21 cellular contexts compared by ENCODE assay signal in genomic region chr1:107649023-107649422, GRCh38.
DNase-seq lines count a peak whose midpoint lies in the region; ATAC-seq, FAIRE-seq and TF ChIP-seq lines count a peak whose summit lies in the region.
"Had no signal": no experiment of that assay in that cellular context is flagged by ENCODE, and none has a peak within 500 bp of the region (broad histone marks: within the 10 kb centered on the region; RNA-seq: fewer than 3 reads in every experiment).

No MANE protein-coding gene starts in this region.

- peak overlapping the region in 2 of 3 experiments; percentile 61 to 70 for H3K27ac Mint-ChIP-seq in nephron
- H3K27ac Mint-ChIP-seq in stimulated activated naive CD8-positive, alpha-beta T cell treated with anti-CD3 and anti-CD28 coated beads, Interleukin-15, amount 100 ng/mL, for 72 hours, result no peak overlapping the region
- H3K27ac Mint-ChIP-seq: activated CD4-positive, alpha-beta T cell treated with anti-CD3 and anti-CD28 coated beads for 36 hours; activated naive CD4-positive, alpha-beta T cell treated with anti-CD3 and anti-CD28 coated beads, Interleukin-2, amount 50 U/mL, for 72 hours; activated T-helper 1 cell treated with anti-CD3 and anti-CD28 coated beads, Interleukin-12 subunit alpha, Interleukin-12 subunit beta, Interleukin-2, Interleukin-4 antibody, amounts not matched to agents 30 ng/mL and 10 ng/mL and 1 ng/mL, durations not matched to agents 14 hours and 24 hours and 36 hours had no signal

- H3K36me3 ChIP-seq in RWPE2 (ENCODE audit: low read depth), result no peaks in the 10 kb centered on the region
- no peaks in the 10 kb centered on the region for H3K36me3 ChIP-seq in HepG2 (replicated peaks in 1 of 2; ENCODE audit: control insufficient read depth in 1 of 2, insufficient read depth in 2 of 2, low read length in 2 of 2)
- H3K36me3 ChIP-seq: gastrocnemius medialis, HAP-1, left ventricle myocardium inferior had no signal

- no peak overlapping the region for H3K4me3 Mint-ChIP-seq in nephron
- no peak overlapping the region for H3K4me3 Mint-ChIP-seq in stimulated activated naive CD8-positive, alpha-beta T cell treated with anti-CD3 and anti-CD28 coated beads, Interleukin-15, amount 100 ng/mL, for 72 hours
- H3K4me3 Mint-ChIP-seq: activated CD4-positive, alpha-beta T cell treated with anti-CD3 and anti-CD28 coated beads for 36 hours; activated T-helper 1 cell treated with anti-CD3 and anti-CD28 coated beads, Interleukin-12 subunit alpha, Interleukin-12 subunit beta, Interleukin-2, Interleukin-4 antibody, amounts not matched to agents 30 ng/mL and 10 ng/mL and 1 ng/mL, durations not matched to agents 14 hours and 24 hours and 36 hours had no signal

- TF ChIP-seq EP300 in HepG2 (IDR thresholded peaks at IDR 0.05; ENCODE audit: low read depth in 2 of 2, low read length in 2 of 2) (no peak), HepG2 (CRISPR knock-in tag; IDR thresholded peaks at IDR 0.05; ENCODE audit: borderline replicate concordance) (no peak)

- intact Hi-C loops in HepG2 (cut with micrococcal nuclease; ENCODE audit: unreplicated experiment), result no loop called here

- H3K9me3 ChIP-seq in RWPE2 (ENCODE audit: severe bottlenecking), result no peaks in the 10 kb centered on the region
- H3K9me3 ChIP-seq in HepG2 (ENCODE audit: low read length), result no peaks in the 10 kb centered on the region
- H3K9me3 ChIP-seq: gastrocnemius medialis, HAP-1, left ventricle myocardium inferior had no signal

- H4K20me1 ChIP-seq in HepG2 (ENCODE audit: insufficient read depth, low read length), result no peaks in the 10 kb centered on the region

- DNase-seq in D721Med (ENCODE audit: insufficient read length, low spot score) (no peak), RWPE2 (ENCODE audit: low spot score) (no peak), glomerular visceral epithelial cell (ENCODE audit: extremely low spot score) (peak; percentile 78), C1 segment of cervical spinal cord (lab: John Stamatoyannopoulos, UW) (no peak), HepG2 (ENCODE audit: low spot score) (no peak)
- no peak for DNase-seq in stimulated activated naive CD8-positive, alpha-beta T cell treated with anti-CD3 and anti-CD28 coated beads, Interleukin-15, amount 100 ng/mL, for 72 hours
- DNase-seq: ACHN; activated CD4-positive, alpha-beta T cell treated with anti-CD3 and anti-CD28 coated beads for 36 hours; DMS53; gastrocnemius medialis; left ventricle myocardium inferior; NCI-H187 treated with DMSO at 0.1 percent for 48 hours; posterior cingulate gyrus; stimulated activated CD4-positive, alpha-beta T cell treated with anti-CD3 and anti-CD28 coated beads, Interleukin-4, amount 100 ng/mL, for 24 hours had no signal

- FAIRE-seq in D721Med (lab: Jason Lieb, UNC) (peak; percentile 58), HepG2 (lab: Jason Lieb, UNC) (no peak)
- FAIRE-seq: GM12891 had no signal

- CTCF ChIA-PET in HepG2 (lab: Yijun Ruan, JAX; ENCODE audit: low intra/inter-chr PET ratio, low total read pairs), result no interaction called here

- H3K27me3 ChIP-seq in RWPE2 (ENCODE audit: insufficient read depth, poor library complexity, severe bottlenecking) (no peaks in the 10 kb centered on the region), HepG2 (ENCODE audit: control insufficient read depth in 1 of 2, insufficient read depth in 2 of 2, low read length in 2 of 2) (no peaks in the 10 kb centered on the region)
- H3K27me3 ChIP-seq: gastrocnemius medialis had no signal

- H3K79me2 ChIP-seq in HepG2 (ENCODE audit: insufficient read depth, low read length), result peaks cover 6% of the 10 kb centered on the region

- H2AFZ ChIP-seq in HepG2 (ENCODE audit: low read length), result no peak overlapping the region

- H3K9ac ChIP-seq in HepG2 (ENCODE audit: insufficient read depth, low read depth, low read length), result no peak overlapping the region

- H3K27me3 Mint-ChIP-seq in nephron (ENCODE audit: low read depth), result no peaks in the 10 kb centered on the region
- no peaks in the 10 kb centered on the region for H3K27me3 Mint-ChIP-seq in stimulated activated naive CD8-positive, alpha-beta T cell treated with anti-CD3 and anti-CD28 coated beads, Interleukin-15, amount 100 ng/mL, for 72 hours
- H3K27me3 Mint-ChIP-seq: activated CD4-positive, alpha-beta T cell treated with anti-CD3 and anti-CD28 coated beads for 36 hours had no signal

- peaks cover 4% of the 10 kb centered on the region for H3K4me1 Mint-ChIP-seq in nephron
- no peaks in the 10 kb centered on the region for H3K4me1 Mint-ChIP-seq in stimulated activated naive CD8-positive, alpha-beta T cell treated with anti-CD3 and anti-CD28 coated beads, Interleukin-15, amount 100 ng/mL, for 72 hours
- H3K4me1 Mint-ChIP-seq: activated CD4-positive, alpha-beta T cell treated with anti-CD3 and anti-CD28 coated beads for 36 hours had no signal

- H3K4me3 ChIP-seq in RWPE2 (ENCODE audit: severe bottlenecking) (no peak overlapping the region), HepG2 (replicated peaks in 1 of 3; ENCODE audit: insufficient read depth in 1 of 3, low read depth in 2 of 3, low read length in 3 of 3) (no peak overlapping the region)
- H3K4me3 ChIP-seq: coronary artery, gastrocnemius medialis, HAP-1, left ventricle myocardium inferior had no signal

- no peak for TF ChIP-seq RAD21 in HepG2 (CRISPR knock-in tag; IDR thresholded peaks at IDR 0.05)

- POLR2A ChIA-PET in HepG2 (lab: Yijun Ruan, JAX), result no interaction called here

- no peak overlapping the region for H3K4me2 ChIP-seq in HepG2 (ENCODE audit: low read depth, low read length)

- ATAC-seq in RWPE2 (ENCODE audit: low read depth) (no peak), GM21515 (IDR thresholded peaks at IDR 0.05; ENCODE audit: unreplicated experiment) (no peak), HepG2 (no peak)
- no peak for ATAC-seq in stimulated activated naive CD8-positive, alpha-beta T cell treated with anti-CD3 and anti-CD28 coated beads, Interleukin-15, amount 100 ng/mL, for 72 hours
- ATAC-seq: activated CD4-positive, alpha-beta T cell treated with anti-CD3 and anti-CD28 coated beads for 36 hours; activated naive CD4-positive, alpha-beta T cell treated with anti-CD3 and anti-CD28 coated beads, Interleukin-2, amount 50 U/mL, for 72 hours; gastrocnemius medialis had no signal

- no peak for TF ChIP-seq CTCF in D721Med (IDR thresholded peaks at IDR 0.05; ENCODE audit: insufficient read depth, missing control alignments)
- TF ChIP-seq CTCF in RWPE2 (IDR thresholded peaks at IDR 0.05; ENCODE audit: poor library complexity, severe bottlenecking), result no peak
- no peak for TF ChIP-seq CTCF in nephron (IDR thresholded peaks at IDR 0.05; ENCODE audit: unreplicated experiment in 3 of 3)
- TF ChIP-seq CTCF in HepG2 (CRISPR knock-in tag; IDR thresholded peaks at IDR 0.05), result no peak

- peak overlapping the region; percentile 31 for H3K27ac ChIP-seq in RWPE2 (ENCODE audit: poor library complexity, severe bottlenecking)
- no peak overlapping the region for H3K27ac ChIP-seq in HepG2 (ENCODE audit: extremely low read length, insufficient read depth, low read length)
- H3K27ac ChIP-seq: coronary artery, gastrocnemius medialis, left ventricle myocardium inferior had no signal

- BruUV-seq in HepG2 (replicated peaks; lab: Mats Ljungman, UMichigan), result no TSS peak

- H3K4me1 ChIP-seq in RWPE2 (ENCODE audit: insufficient read depth, poor library complexity, severe bottlenecking) (peaks cover 14% of the 10 kb centered on the region), HepG2 (ENCODE audit: insufficient read depth, low read length) (peaks cover 12% of the 10 kb centered on the region)
- H3K4me1 ChIP-seq: gastrocnemius medialis, HAP-1, left ventricle myocardium inferior had no signal

- no peaks in the 10 kb centered on the region for H3K36me3 Mint-ChIP-seq in nephron (ENCODE audit: low read depth)

- no peaks in the 10 kb centered on the region for H3K9me3 Mint-ChIP-seq in nephron
- no peaks in the 10 kb centered on the region for H3K9me3 Mint-ChIP-seq in stimulated activated naive CD8-positive, alpha-beta T cell treated with anti-CD3 and anti-CD28 coated beads, Interleukin-15, amount 100 ng/mL, for 72 hours
- H3K9me3 Mint-ChIP-seq: activated naive CD4-positive, alpha-beta T cell treated with anti-CD3 and anti-CD28 coated beads, Interleukin-2, amount 50 U/mL, for 72 hours; activated T-helper 1 cell treated with anti-CD3 and anti-CD28 coated beads, Interleukin-12 subunit alpha, Interleukin-12 subunit beta, Interleukin-2, Interleukin-4 antibody, amounts not matched to agents 30 ng/mL and 10 ng/mL and 1 ng/mL, durations not matched to agents 14 hours and 24 hours and 36 hours had no signal

- TF ChIP-seq POLR2A in HepG2 (IDR thresholded peaks at IDR 0.05; ENCODE audit: insufficient read depth in 1 of 2, low read depth in 2 of 2, low read length in 2 of 2), result no peak

- in situ Hi-C loops in HepG2 (cut with HindIII; ENCODE audit: extremely low pct_ligation_motif_present, low pct_unique_long_range_greater_than_20kb), result no loop called here

- 82% methylated on average over 3 of the region's 3 CpGs for WGBS in HepG2 (ENCODE audit: low lambda C conversion rate)

TF ChIP-seq in HepG2, 621 proteins besides CTCF, POLR2A, EP300 and RAD21:
- TF ChIP-seq TAF1 (CRISPR knock-in tag; IDR thresholded peaks at IDR 0.05) (no peak), NFE2 (CRISPR knock-in tag; IDR thresholded peaks at IDR 0.05) (no peak), ZBTB21 (CRISPR knock-in tag; IDR thresholded peaks at IDR 0.05) (no peak), ZNF124 (CRISPR knock-in tag; IDR thresholded peaks at IDR 0.05) (no peak), MIXL1 (CRISPR knock-in tag; IDR thresholded peaks at IDR 0.05) (no peak), RAD51 (IDR thresholded peaks at IDR 0.05; ENCODE audit: borderline replicate concordance) (no peak), ZNF781 (CRISPR knock-in tag; IDR thresholded peaks at IDR 0.05; ENCODE audit: borderline replicate concordance, not compliant biosample characterization) (no peak), NFIC (IDR thresholded peaks at IDR 0.05; ENCODE audit: low read length) (no peak), TOE1 (CRISPR knock-in tag; IDR thresholded peaks at IDR 0.05) (no peak), ZNF510 (CRISPR knock-in tag; IDR thresholded peaks at IDR 0.05; ENCODE audit: low read depth) (no peak), ZNF703 (CRISPR knock-in tag; IDR thresholded peaks at IDR 0.05; ENCODE audit: borderline replicate concordance) (no peak), ZNF597 (CRISPR knock-in tag; IDR thresholded peaks at IDR 0.05) (no peak), KDM6A (CRISPR knock-in tag; IDR thresholded peaks at IDR 0.05; ENCODE audit: low read depth) (no peak), TRIM24 (CRISPR knock-in tag; IDR thresholded peaks at IDR 0.05) (no peak)

Comparison
In these comparisons a context has a peak if more than half of its experiments do, and no peak if none do; other contexts are left out.
1. H3K27ac Mint-ChIP-seq: peak in nephron (2 of 3); none in stimulated activated naive CD8-positive, alpha-beta T cell treated with anti-CD3 and anti-CD28 coated beads, Interleukin-15, amount 100 ng/mL, for 72 hours (0 of 2).